ENCODE assay signal across 10 cellular contexts in genomic region chr6:139597087-139597763, GRCh38.
DNase-seq lines count a peak whose midpoint lies in the region; ATAC-seq, FAIRE-seq and TF ChIP-seq lines count a peak whose summit lies in the region.
"Had no signal": no experiment of that assay in that cellular context is flagged by ENCODE, and none has a peak within 500 bp of the region (broad histone marks: within the 10 kb centered on the region; RNA-seq: fewer than 3 reads in every experiment).

No MANE protein-coding gene starts in this region.

- TF ChIP-seq CTCF in Calu3 (IDR thresholded peaks at IDR 0.05; ENCODE audit: unreplicated experiment) (no peak), K562 (IDR thresholded peaks at IDR 0.05 in 2 of 3, conservative IDR thresholded peaks at IDR 0.05 in 1 of 3; ENCODE audit: insufficient read depth in 2 of 3, low read depth in 1 of 3, low read length in 3 of 3) (no peak), hepatocyte (IDR thresholded peaks at IDR 0.05; ENCODE audit: poor library complexity) (no peak)

- H3K79me2 ChIP-seq in K562 (ENCODE audit: control insufficient read depth, insufficient read depth, low read length) (no peaks in the 10 kb centered on the region), hepatocyte (no peaks in the 10 kb centered on the region)

- no peaks in the 10 kb centered on the region for H4K20me1 ChIP-seq in K562 (replicated peaks; ENCODE audit: control insufficient read depth, insufficient read depth, low read length)
- no peaks in the 10 kb centered on the region for H4K20me1 ChIP-seq in hepatocyte (ENCODE audit: insufficient read depth, poor library complexity, severe bottlenecking)

- no peaks in the 10 kb centered on the region for H3K9me1 ChIP-seq in K562 (ENCODE audit: control insufficient read depth, insufficient read depth, low read length)

- H3K9me3 ChIP-seq in K562 (replicated peaks; ENCODE audit: control insufficient read depth, insufficient read depth, low read depth, low read length) (no peaks in the 10 kb centered on the region), hepatocyte (ENCODE audit: low read depth) (no peaks in the 10 kb centered on the region)

- no peaks in the 10 kb centered on the region for H3K9me2 ChIP-seq in hepatocyte (replicated peaks; ENCODE audit: insufficient read depth)

- H3K36me3 Mint-ChIP-seq in Calu3 (ENCODE audit: insufficient read depth, unreplicated experiment), result no peaks in the 10 kb centered on the region

- POLR2A ChIA-PET in K562 (lab: Yijun Ruan, JAX), result interaction anchor here (1.2 to 1.4 kb wide), 2 partner anchors 9 to 223 kb away, joined by 3 to 4 read pairs; partner anchors contain the start of gene CITED2

- no peak for TF ChIP-seq RAD21 in K562 (CRISPR knock-in tag; conservative IDR thresholded peaks at IDR 0.05 in 1 of 2, IDR thresholded peaks at IDR 0.05 in 1 of 2)

- FAIRE-seq in K562 (lab: Jason Lieb, UNC), result no peak

- intact Hi-C loops in Calu3 (cut with micrococcal nuclease; ENCODE audit: unreplicated experiment), result loop anchor here (10.0 kb wide), 2 partner anchors 98 to 1328 kb away; no protein-coding TSS in a partner anchor
- intact Hi-C loops in K562 (cut with micrococcal nuclease), result no loop called here
- intact Hi-C loops in sciatic nerve (cut with DNase I), result no loop called here

- peak overlapping the region; percentile 56 for H3K27ac Mint-ChIP-seq in Calu3 (ENCODE audit: unreplicated experiment)
- H3K27ac Mint-ChIP-seq: B cell had no signal

- no TSS peak for BruUV-seq in Calu3 (replicated peaks; lab: Mats Ljungman, UMichigan)
- no TSS peak for BruUV-seq in K562 (replicated peaks; lab: Mats Ljungman, UMichigan)

- CTCF ChIA-PET in Calu3 (lab: Charles Lee) (interaction anchor here (0.8 to 1.2 kb wide), 2 partner anchors 9 to 102 kb away, joined by 3 to 5 read pairs; no protein-coding TSS in a partner anchor), K562 (lab: Yijun Ruan, JAX; ENCODE audit: low intra/inter-chr PET ratio) (no interaction called here)

- no peaks in the 10 kb centered on the region for H3K27me3 Mint-ChIP-seq in Calu3 (ENCODE audit: unreplicated experiment)

- TF ChIP-seq POLR2A in K562 (conservative IDR thresholded peaks at IDR 0.05), result no peak

- no peaks in the 10 kb centered on the region for H3K9me3 Mint-ChIP-seq in Calu3 (ENCODE audit: low read depth, unreplicated experiment)

- H2AFZ ChIP-seq in K562 (ENCODE audit: low read depth, low read length) (peak overlapping the region; percentile 44), hepatocyte (peak overlapping the region; percentile 13)

- DNase-seq in Calu3 (no peak), K562 (ENCODE audit: extremely low read depth in 1 of 4, low spot score in 3 of 4) (no peak), hepatocyte (ENCODE audit: low spot score) (no peak), sciatic nerve (ENCODE audit: low spot score) (no peak), NCI-H1048 (lab: John Stamatoyannopoulos, UW) (no peak), hepatic stellate cell (ENCODE audit: low spot score) (no peak)
- DNase-seq: NCI-H2227 treated with DMSO at 0.1 percent for 48 hours had no signal

- no peaks in the 10 kb centered on the region for H3K36me3 ChIP-seq in K562 (ENCODE audit: control insufficient read depth, insufficient read depth, low read length)
- H3K36me3 ChIP-seq in hepatocyte (replicated peaks; ENCODE audit: insufficient read depth, low read depth), result no peaks in the 10 kb centered on the region

- H3K27ac ChIP-seq in K562 (ENCODE audit: extremely low read depth, low read depth, low read length), result no peak overlapping the region
- peak overlapping the region; percentile 91 for H3K27ac ChIP-seq in hepatocyte

- no peak overlapping the region for H3K9ac ChIP-seq in K562 (ENCODE audit: insufficient read depth in 1 of 2, low read depth in 2 of 2, low read length in 2 of 2)

- peaks cover 14% of the 10 kb centered on the region for H3K4me1 Mint-ChIP-seq in Calu3 (ENCODE audit: low read depth, unreplicated experiment)
- H3K4me1 Mint-ChIP-seq: B cell had no signal

- in situ Hi-C loops in K562 (cut with MboI), result no loop called here

- ATAC-seq in K562 (no peak), sciatic nerve (peak; percentile 53), HG02970 (IDR thresholded peaks at IDR 0.05; ENCODE audit: low FRiP score, unreplicated experiment) (no peak), GM18517 (IDR thresholded peaks at IDR 0.05; ENCODE audit: unreplicated experiment) (no peak)

- H3K4me1 ChIP-seq in K562 (replicated peaks in 1 of 2; ENCODE audit: control insufficient read depth in 2 of 2, insufficient read depth in 2 of 2, low read length in 2 of 2) (peaks cover 4 to 19% of the 10 kb centered on the region in 2 experiments; a peak in 3 of 5 replicates), hepatocyte (ENCODE audit: insufficient read depth) (peaks cover 35% of the 10 kb centered on the region)

- H3K4me2 ChIP-seq in K562 (ENCODE audit: insufficient read depth, low read length) (no peak overlapping the region), hepatocyte (peak overlapping the region; percentile 42)

- H3K4me3 ChIP-seq in K562 (no peak overlapping the region), hepatocyte (no peak overlapping the region)

- TF ChIP-seq EP300 in K562 (IDR thresholded peaks at IDR 0.05; ENCODE audit: low read length), result no peak

- H3K4me3 Mint-ChIP-seq in Calu3 (ENCODE audit: low read depth, unreplicated experiment), result no peak overlapping the region
- H3K4me3 Mint-ChIP-seq: B cell had no signal

- no peaks in the 10 kb centered on the region for H3K27me3 ChIP-seq in K562 (ENCODE audit: control insufficient read depth in 2 of 2, insufficient read depth in 2 of 2, low read length in 2 of 2)
- no peaks in the 10 kb centered on the region for H3K27me3 ChIP-seq in hepatocyte

- WGBS in K562 (ENCODE audit: insufficient coverage, low coverage, missing lambda C conversion rate), result 89% methylated on average over 1 of the region's 1 CpG
- 93% methylated on average over 1 of the region's 1 CpG for WGBS in hepatocyte (ENCODE audit: low lambda C conversion rate, missing lambda C conversion rate)

TF ChIP-seq in K562, 482 proteins besides CTCF, POLR2A, EP300 and RAD21:
- TF ChIP-seq ZNF212 (CRISPR knock-in tag; IDR thresholded peaks at IDR 0.05), result no peak
- TF ChIP-seq NFRKB (IDR thresholded peaks at IDR 0.05; ENCODE audit: low read depth), result no peak
- no peak for TF ChIP-seq EGR1 (conservative IDR thresholded peaks at IDR 0.05)
- no peak for TF ChIP-seq ASH1L (IDR thresholded peaks at IDR 0.05; ENCODE audit: borderline replicate concordance, low read depth, partially characterized antibody)
TF ChIP-seq in K562: peak in this region for 0.
